16 cellular contexts compared by ENCODE assay signal in genomic region chr13:20882206-20882605, GRCh38. TPM values are rescaled to one million over a fixed set of nuclear protein-coding genes. Genes with fewer than 3 reads are reported as not detected.
A peak's percentile ranks its signal among the peaks of the same experiment; 100 is the strongest.
DNase-seq lines count a peak whose midpoint lies in the region; ATAC-seq and TF ChIP-seq lines count a peak whose summit lies in the region.
"Had no signal": no experiment of that assay in that cellular context is flagged by ENCODE, and none has a peak within 500 bp of the region (broad histone marks: within the 10 kb centered on the region; RNA-seq: fewer than 3 reads in every experiment).

No MANE protein-coding gene starts in this region.

- H3K9ac ChIP-seq in skeletal muscle tissue (ENCODE audit: low read depth in 1 of 3, low read length in 3 of 3) (no peak overlapping the region), GM23248 (no peak overlapping the region)

- H3K4me1 ChIP-seq in right atrium auricular region (peaks cover 0 to 13% of the 10 kb centered on the region in 2 donors), skeletal muscle tissue (ENCODE audit: control insufficient read depth in 3 of 3, insufficient read depth in 3 of 3, low read length in 3 of 3) (peaks cover 14 to 22% (median 16%) of the 10 kb centered on the region in 3 donors), upper lobe of left lung (peaks cover 0 to 11% (median 3%) of the 10 kb centered on the region in 4 donors), ovary (ENCODE audit: insufficient read depth) (peaks cover 2% of the 10 kb centered on the region), GM23248 (ENCODE audit: insufficient read depth) (peaks cover 8% of the 10 kb centered on the region)

- H3K4me3 ChIP-seq in right atrium auricular region (no peak overlapping the region), skeletal muscle tissue (ENCODE audit: low read length in 3 of 3) (peak overlapping the region in 1 of 3 donors; percentile 27), upper lobe of left lung (no peak overlapping the region), ovary (no peak overlapping the region), GM23248 (no peak overlapping the region)
- H3K4me3 ChIP-seq: K562, SJSA1, tibial nerve had no signal

- intact Hi-C loops in left ventricle myocardium superior (cut with micrococcal nuclease): no loop called here
- intact Hi-C loops in ovary (cut with DNase I): no loop called here

- TF ChIP-seq CTCF in right atrium auricular region (IDR thresholded peaks at IDR 0.05): no peak
- TF ChIP-seq CTCF in upper lobe of left lung (IDR thresholded peaks at IDR 0.05): no peak
- TF ChIP-seq CTCF in ovary (IDR thresholded peaks at IDR 0.05): no peak

- no peaks in the 10 kb centered on the region for H3K9me3 ChIP-seq in right atrium auricular region
- H3K9me3 ChIP-seq in skeletal muscle tissue (ENCODE audit: control insufficient read depth in 3 of 3, low read length in 3 of 3): no peaks in the 10 kb centered on the region
- H3K9me3 ChIP-seq in upper lobe of left lung: no peaks in the 10 kb centered on the region
- H3K9me3 ChIP-seq in ovary: no peaks in the 10 kb centered on the region
- H3K9me3 ChIP-seq in GM23248 (ENCODE audit: low read depth): no peaks in the 10 kb centered on the region
- H3K9me3 ChIP-seq: SJSA1, tibial nerve had no signal

- WGBS in upper lobe of left lung, 2 donors: 63 to 72% methylated on average over 3 of the region's 3 CpGs
- WGBS in ovary, 3 donors: 49 to 65% (median 57%) methylated on average over 3 of the region's 3 CpGs
- 5 to 13% methylated on average over 3 of the region's 3 CpGs for WGBS in GM23248 (ENCODE audit: low coverage in 1 of 2, low lambda C conversion rate in 2 of 2, missing lambda C conversion rate in 2 of 2), 2 experiments

- no peak overlapping the region for H3K27ac ChIP-seq in right atrium auricular region
- H3K27ac ChIP-seq in skeletal muscle tissue (ENCODE audit: low read depth, low read length): peak overlapping the region; percentile 62
- H3K27ac ChIP-seq in upper lobe of left lung: no peak overlapping the region
- H3K27ac ChIP-seq in ovary: no peak overlapping the region
- no peak overlapping the region for H3K27ac ChIP-seq in GM23248
- H3K27ac ChIP-seq: epithelial cell of prostate, SJSA1, tibial nerve had no signal

- H2AFZ ChIP-seq in GM23248: no peak overlapping the region

- H3K36me3 ChIP-seq in right atrium auricular region (peaks cover 5% of the 10 kb centered on the region), skeletal muscle tissue (ENCODE audit: control insufficient read depth in 3 of 3, insufficient read depth in 3 of 3, low read length in 3 of 3) (no peaks in the 10 kb centered on the region), upper lobe of left lung (peaks cover 0 to 4% (median 0%) of the 10 kb centered on the region in 4 donors), ovary (no peaks in the 10 kb centered on the region), GM23248 (ENCODE audit: low read depth) (no peaks in the 10 kb centered on the region)
- H3K36me3 ChIP-seq: SJSA1, tibial nerve had no signal

- in situ Hi-C loops in GM23248 (cut with MboI): no loop called here

- ATAC-seq in left ventricle myocardium superior (peak; percentile 45), upper lobe of left lung (ENCODE audit: low FRiP score in 2 of 2) (no peak)
- ATAC-seq: activated naive CD4-positive, alpha-beta T cell treated with anti-CD3 and anti-CD28 coated beads, Interleukin-2, amount 50 U/mL, for 72 hours had no signal

- no peaks in the 10 kb centered on the region; the same call in 1 of the 2 replicates for H4K20me1 ChIP-seq in GM23248 (ENCODE audit: insufficient read depth)

- H3K79me2 ChIP-seq in GM23248 (ENCODE audit: insufficient read depth): peaks cover 100% of the 10 kb centered on the region

- H3K4me2 ChIP-seq in GM23248 (ENCODE audit: unreplicated experiment): no peak overlapping the region

- H3K27me3 ChIP-seq in right atrium auricular region: no peaks in the 10 kb centered on the region
- H3K27me3 ChIP-seq in skeletal muscle tissue (ENCODE audit: control insufficient read depth in 3 of 3, insufficient read depth in 3 of 3, low read length in 3 of 3): no peaks in the 10 kb centered on the region
- H3K27me3 ChIP-seq in upper lobe of left lung: no peaks in the 10 kb centered on the region
- H3K27me3 ChIP-seq in ovary: no peaks in the 10 kb centered on the region
- H3K27me3 ChIP-seq in GM23248 (replicated peaks; ENCODE audit: insufficient read depth): no peaks in the 10 kb centered on the region
- H3K27me3 ChIP-seq: SJSA1, tibial nerve had no signal

- H3K9me2 ChIP-seq in GM23248 (ENCODE audit: insufficient read depth): no peaks in the 10 kb centered on the region

- TF ChIP-seq POLR2A in upper lobe of left lung (IDR thresholded peaks at IDR 0.05): no peak
- TF ChIP-seq POLR2A in ovary (IDR thresholded peaks at IDR 0.05): no peak

- H3F3A ChIP-seq in GM23248 (ENCODE audit: insufficient read depth): 0 out of 2 replicates have a peak, but pooled peaks cover 5% of the 10 kb centered on the region

- TF ChIP-seq EP300 in upper lobe of left lung (IDR thresholded peaks at IDR 0.05) (no peak), ovary (IDR thresholded peaks at IDR 0.05) (no peak)

- DNase-seq in left ventricle myocardium superior (no peak), right atrium auricular region (ENCODE audit: low spot score) (no peak), SW480 (ENCODE audit: low spot score) (peak; percentile 64), glomerular visceral epithelial cell (ENCODE audit: extremely low spot score) (peak; percentile 44), upper lobe of left lung (no peak), ovary (no peak), GM23248 (no peak)
- DNase-seq: activated B cell treated with CpG ODN at 0.5 μM for 24 hours; NCI-H187; NK-92 treated with Interleukin-12 subunit alpha and Interleukin-12 subunit beta, amount 100 ng/mL, for 24 hours had no signal

RNA-seq across cellular contexts. Expression of gene XPO4, which starts 20.3 kb away (rescaled TPM):
- total RNA-seq in left ventricle myocardium superior (32.9 TPM), right atrium auricular region (10 to 100 TPM in 1 of 2 donors, 1 to 10 TPM in 1; 9.7 to 10.6 TPM), skeletal muscle tissue (28.2 TPM), upper lobe of left lung (10 to 100 TPM; 15.7 to 33.0 (median 17.4) TPM), ovary (10 to 100 TPM in 6 of 7 donors, 1 to 10 TPM in 1; 9.8 to 20.6 (median 14.9) TPM)
- polyA plus RNA-seq in ovary (1 to 10 TPM; 4.3 to 7.0 TPM), GM23248 (2016; fragmentation: Nextera tagmentation; extraction: Ambion mirVana) (4.3 and 4.9 TPM in 2 replicates)
- 13.8 and 15.0 TPM in 2 replicates for total RNA-seq in GM23248 (2014; rRNA removed; shearing (Covaris generic))

Comparison
In these comparisons a context has a peak if more than half of its experiments do, and no peak if none do; other contexts are left out.
1. DNase-seq: peak in SW480 (single experiment) and glomerular visceral epithelial cell (single experiment); none in left ventricle myocardium superior (single experiment), right atrium auricular region (single experiment), upper lobe of left lung (0 of 2), ovary (0 of 5) and GM23248 (single experiment).